10 cellular contexts compared by ENCODE assay signal in the genomic region with DNA sequence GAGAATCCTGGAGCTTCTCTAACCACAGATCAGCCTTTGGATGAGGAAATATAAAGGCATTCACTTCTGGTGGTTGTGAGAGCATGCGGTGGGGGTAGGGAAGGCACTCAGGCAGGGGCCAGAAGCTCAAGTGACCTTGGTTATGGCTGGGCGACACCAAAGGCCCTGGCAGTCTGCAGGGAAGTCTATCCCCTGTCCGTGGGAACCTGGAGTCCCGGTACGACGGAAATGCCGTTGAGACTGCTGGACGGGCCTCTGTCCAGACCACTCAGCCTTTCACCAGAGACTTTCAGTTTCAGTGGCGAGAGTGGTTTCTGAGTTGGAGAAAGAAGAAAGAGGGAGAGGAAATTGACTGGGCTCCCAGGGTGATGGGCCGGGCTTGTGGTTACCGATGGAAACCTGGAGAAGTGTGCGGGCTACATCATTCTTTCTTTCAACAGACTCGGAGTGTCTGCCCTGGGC. TPM values are rescaled to one million over a fixed set of nuclear protein-coding genes. Genes with fewer than 3 reads are reported as not detected.
DNase-seq lines count a peak whose midpoint lies in the region; ATAC-seq, FAIRE-seq and TF ChIP-seq lines count a peak whose summit lies in the region.
"Had no signal": no experiment of that assay in that cellular context is flagged by ENCODE, and none has a peak within 500 bp of the region (broad histone marks: within the 10 kb centered on the region; RNA-seq: fewer than 3 reads in every experiment).

No MANE protein-coding gene starts in this region.

- no peak for FAIRE-seq in HepG2 (lab: Jason Lieb, UNC)

- H3K4me3 Mint-ChIP-seq in activated T-helper 17 cell treated with anti-CD3 and anti-CD28 coated beads, Interleukin-2, amount 50 U/mL, for 72 hours: no peak overlapping the region
- H3K4me3 Mint-ChIP-seq: HFFc6 had no signal

- H3K27me3 ChIP-seq in AG04450 (ENCODE audit: control insufficient read depth, insufficient read depth, low read length): no peaks in the 10 kb centered on the region
- H3K27me3 ChIP-seq in HepG2 (ENCODE audit: control insufficient read depth in 1 of 2, insufficient read depth in 2 of 2, low read length in 2 of 2): peaks cover 2 to 22% of the 10 kb centered on the region in 2 experiments; a peak in 3 of 5 replicates
- H3K27me3 ChIP-seq in Karpas-422 (ENCODE audit: low read length): no peaks in the 10 kb centered on the region

- peak; percentile 21 for ATAC-seq in activated T-helper 17 cell treated with anti-CD3 and anti-CD28 coated beads, Interleukin-2, amount 50 U/mL, for 72 hours (replicated peaks)
- ATAC-seq in HepG2: peak; percentile 11
- ATAC-seq in HG03460 (IDR thresholded peaks at IDR 0.05; ENCODE audit: unreplicated experiment): no peak

- no TSS peak for BruUV-seq in HepG2 (replicated peaks; lab: Mats Ljungman, UMichigan)

- peaks cover 45% of the 10 kb centered on the region for H3K4me1 ChIP-seq in HepG2 (ENCODE audit: insufficient read depth, low read length)
- no peaks in the 10 kb centered on the region for H3K4me1 ChIP-seq in Karpas-422 (ENCODE audit: low read length)

- peaks cover 12% of the 10 kb centered on the region for H3K27me3 Mint-ChIP-seq in activated T-helper 17 cell treated with anti-CD3 and anti-CD28 coated beads, Interleukin-2, amount 50 U/mL, for 72 hours

- POLR2A ChIA-PET in AG04450 (lab: Yijun Ruan, JAX): no interaction called here
- POLR2A ChIA-PET in HepG2 (lab: Yijun Ruan, JAX): interaction anchor here (2.3 kb wide), 1 partner anchor 21 kb away, joined by 9 read pairs; a partner anchor contains a TSS

- 2% methylated on average over 11 of the region's 13 CpGs for WGBS in HepG2 (ENCODE audit: low lambda C conversion rate)

- H3K9ac ChIP-seq in HepG2 (ENCODE audit: insufficient read depth, low read depth, low read length): no peak overlapping the region
- H3K9ac ChIP-seq in Karpas-422 (ENCODE audit: low read length): no peak overlapping the region

- no peak overlapping the region for H3K4me3 ChIP-seq in AG04450 (ENCODE audit: low read depth, low read length)
- peak overlapping the region in 2 of 3 experiments; percentile 15 to 52; a peak in 2 of 6 replicates for H3K4me3 ChIP-seq in HepG2 (replicated peaks in 1 of 3; ENCODE audit: insufficient read depth in 1 of 3, low read depth in 2 of 3, low read length in 3 of 3)
- H3K4me3 ChIP-seq in Karpas-422 (ENCODE audit: low read length): no peak overlapping the region

- no peaks in the 10 kb centered on the region for H3K9me2 ChIP-seq in Karpas-422 (replicated peaks; ENCODE audit: insufficient read depth, low read length)

- H3K79me2 ChIP-seq in HepG2 (ENCODE audit: insufficient read depth, low read length): no peaks in the 10 kb centered on the region
- H3K79me2 ChIP-seq in Karpas-422 (ENCODE audit: low read length): no peaks in the 10 kb centered on the region

- H3K27ac Mint-ChIP-seq in activated T-helper 17 cell treated with anti-CD3 and anti-CD28 coated beads, Interleukin-2, amount 50 U/mL, for 72 hours: no peak overlapping the region
- H3K27ac Mint-ChIP-seq: HFFc6 had no signal

- H3K27ac ChIP-seq in AG04450 (ENCODE audit: low read depth, low read length) (peak overlapping the region; percentile 57), HepG2 (ENCODE audit: extremely low read length, insufficient read depth, low read length) (no peak overlapping the region), Karpas-422 (ENCODE audit: low read length) (no peak overlapping the region)

- no peak overlapping the region for H2AFZ ChIP-seq in HepG2 (ENCODE audit: low read length)
- H2AFZ ChIP-seq in Karpas-422 (ENCODE audit: low read length): no peak overlapping the region

- in situ Hi-C loops in HepG2 (cut with HindIII; ENCODE audit: extremely low pct_ligation_motif_present, low pct_unique_long_range_greater_than_20kb): no loop called here

- CTCF ChIA-PET in AG04450 (lab: Charles Lee): interaction anchor here (1.1 to 1.3 kb wide), 2 partner anchors 12 to 15 kb away, joined by 4 to 6 read pairs; no protein-coding TSS in a partner anchor
- CTCF ChIA-PET in HepG2 (lab: Yijun Ruan, JAX; ENCODE audit: low intra/inter-chr PET ratio, low total read pairs): no interaction called here

- no peak for TF ChIP-seq POLR2A in HepG2 (IDR thresholded peaks at IDR 0.05; ENCODE audit: insufficient read depth in 1 of 2, low read depth in 2 of 2, low read length in 2 of 2)

- TF ChIP-seq EP300 in HepG2 (IDR thresholded peaks at IDR 0.05; ENCODE audit: low read depth in 2 of 2, low read length in 2 of 2) (no peak), HepG2 (CRISPR knock-in tag; IDR thresholded peaks at IDR 0.05; ENCODE audit: borderline replicate concordance) (no peak)

- intact Hi-C loops in HepG2 (cut with micrococcal nuclease; ENCODE audit: unreplicated experiment): no loop called here

- H3K9me3 ChIP-seq in AG04450 (ENCODE audit: control insufficient read depth, insufficient read depth, low read length) (no peaks in the 10 kb centered on the region), HepG2 (ENCODE audit: low read length) (no peaks in the 10 kb centered on the region), Karpas-422 (ENCODE audit: low read length) (no peaks in the 10 kb centered on the region)

- TF ChIP-seq RAD21 in HepG2 (CRISPR knock-in tag; IDR thresholded peaks at IDR 0.05): no peak

- DNase-seq in AG04450 (ENCODE audit: low read depth, low spot score) (no peak), H4 (ENCODE audit: low spot score) (peak; percentile 94), HepG2 (ENCODE audit: low spot score) (peak; percentile 25), Karpas-422 (no peak), NK-92 (lab: John Stamatoyannopoulos, UW; ENCODE audit: unreplicated experiment) (no peak), GM03348 (ENCODE audit: low spot score) (no peak)
- DNase-seq: HFFc6, NCI-H1417 treated with DMSO at 0.1 percent for 48 hours had no signal

- H4K20me1 ChIP-seq in HepG2 (ENCODE audit: insufficient read depth, low read length) (no peaks in the 10 kb centered on the region), Karpas-422 (ENCODE audit: insufficient read depth, low read depth, low read length) (no peaks in the 10 kb centered on the region)

- H3K4me2 ChIP-seq in HepG2 (ENCODE audit: low read depth, low read length) (peak overlapping the region; percentile 67), Karpas-422 (ENCODE audit: low read depth, low read length, poor library complexity, severe bottlenecking) (no peak overlapping the region)

- TF ChIP-seq CTCF in AG04450 (IDR thresholded peaks at IDR 0.05; ENCODE audit: low read depth, low read length) (no peak), HepG2 (CRISPR knock-in tag; IDR thresholded peaks at IDR 0.05) (no peak)

- H3K36me3 ChIP-seq in HepG2 (replicated peaks in 1 of 2; ENCODE audit: control insufficient read depth in 1 of 2, insufficient read depth in 2 of 2, low read length in 2 of 2) (no peaks in the 10 kb centered on the region), Karpas-422 (ENCODE audit: insufficient read depth, low read length) (no peaks in the 10 kb centered on the region)

- H3K4me1 Mint-ChIP-seq in activated T-helper 17 cell treated with anti-CD3 and anti-CD28 coated beads, Interleukin-2, amount 50 U/mL, for 72 hours: no peaks in the 10 kb centered on the region

- no peaks in the 10 kb centered on the region for H3K9me3 Mint-ChIP-seq in activated T-helper 17 cell treated with anti-CD3 and anti-CD28 coated beads, Interleukin-2, amount 50 U/mL, for 72 hours
- H3K9me3 Mint-ChIP-seq: HFFc6 had no signal

- no peaks in the 10 kb centered on the region for H3K36me3 Mint-ChIP-seq in activated T-helper 17 cell treated with anti-CD3 and anti-CD28 coated beads, Interleukin-2, amount 50 U/mL, for 72 hours (ENCODE audit: low read depth)

RNA-seq across cellular contexts. Expression of a gene that starts 20.9 kb away (rescaled TPM):
- 28.2 and 45.6 TPM in 2 replicates for polyA plus RNA-seq in AG04450 (2011; rRNA removed)
- polyA minus RNA-seq in AG04450 (2011; rRNA and poly(A)+ RNA removed): 2.5 and 8.5 TPM in 2 replicates
- 24.1 and 32.3 TPM in 2 replicates for total RNA-seq in H4 (2014; rRNA removed; shearing (Covaris generic))
- 10 to 100 TPM; 20.3 to 28.5 TPM for total RNA-seq in activated T-helper 17 cell treated with anti-CD3 and anti-CD28 coated beads, Interleukin-2, amount 50 U/mL, for 72 hours
- total RNA-seq in HepG2 (2016; rRNA removed; fragmentation: Illumina TruSeq; extraction: Trizol): 43.4 and 53.0 TPM in 2 replicates
- total RNA-seq in HepG2 (2016; cell fraction: cytosol; rRNA removed; fragmentation: Illumina TruSeq; extraction: Trizol; ENCODE audit: low read depth): 17.5 and 18.2 TPM in 2 replicates
- total RNA-seq in HepG2 (2016; cell fraction: insoluble cytoplasmic fraction; rRNA removed; fragmentation: Illumina TruSeq; extraction: Trizol): 42.9 and 57.5 TPM in 2 replicates
- 23.3 and 26.7 TPM in 2 replicates for total RNA-seq in HepG2 (2016; cell fraction: membrane; rRNA removed; fragmentation: Illumina TruSeq; extraction: Trizol)
- total RNA-seq in HepG2 (2016; cell fraction: nucleus; rRNA removed; fragmentation: Illumina TruSeq; extraction: Trizol): 21.1 and 23.4 TPM in 2 replicates
- 24.8 and 32.1 TPM in 2 replicates for polyA plus RNA-seq in HepG2 (2011; rRNA removed)
- polyA plus RNA-seq in HepG2 (2011; cell fraction: cytosol; rRNA removed): 24.5 and 27.0 TPM in 2 replicates
- polyA plus RNA-seq in HepG2 (2011; cell fraction: nucleus; rRNA removed): 11.3 and 11.4 TPM in 2 replicates
- 18.4 and 18.8 TPM in 2 replicates for polyA plus RNA-seq in HepG2 (2012)
- 16.6 and 20.0 TPM in 2 replicates for polyA plus RNA-seq in HepG2 (2016; cell fraction: cytosol; fragmentation: Illumina TruSeq; extraction: Trizol; ENCODE audit: low read depth)
- 55.8 and 67.9 TPM in 2 replicates for polyA plus RNA-seq in HepG2 (2016; cell fraction: insoluble cytoplasmic fraction; fragmentation: Illumina TruSeq; extraction: Trizol; ENCODE audit: low read depth)
- polyA plus RNA-seq in HepG2 (2016; cell fraction: membrane; fragmentation: Illumina TruSeq; extraction: Trizol; ENCODE audit: low read depth): 20.6 and 24.2 TPM in 2 replicates
- 34.4 and 35.5 TPM in 2 replicates for polyA plus RNA-seq in HepG2 (2016; cell fraction: nucleus; fragmentation: Illumina TruSeq; extraction: Trizol; ENCODE audit: insufficient read depth, low read depth)
- 3.1 and 4.4 TPM in 2 replicates for polyA minus RNA-seq in HepG2 (2011; rRNA and poly(A)+ RNA removed; ENCODE audit: low replicate concordance)
- polyA minus RNA-seq in HepG2 (2011; cell fraction: cytosol; rRNA and poly(A)+ RNA removed): 5.8 and 7.5 TPM in 2 replicates
- 6.5 and 6.6 TPM in 2 replicates for polyA minus RNA-seq in HepG2 (2011; cell fraction: nucleus; rRNA and poly(A)+ RNA removed)
- 25.7 and 40.0 TPM in 2 replicates for total RNA-seq in Karpas-422 (2014; rRNA removed; shearing (Covaris generic); ENCODE audit: low replicate concordance)

RNA-seq across cellular contexts. Expression of a gene that starts 21.4 kb away (rescaled TPM):
- polyA plus RNA-seq in AG04450 (2011; rRNA removed) (197 and 248 TPM in 2 replicates), HepG2 (2011; rRNA removed) (132 and 136 TPM in 2 replicates)
- polyA minus RNA-seq in AG04450 (2011; rRNA and poly(A)+ RNA removed): 82.8 and 110 TPM in 2 replicates
- total RNA-seq in H4 (2014; rRNA removed; shearing (Covaris generic)): 385 and 592 TPM in 2 replicates
- total RNA-seq in activated T-helper 17 cell treated with anti-CD3 and anti-CD28 coated beads, Interleukin-2, amount 50 U/mL, for 72 hours: 10 to 100 TPM; 34.1 to 37.2 TPM
- 108 and 164 TPM in 2 replicates for total RNA-seq in HepG2 (2016; rRNA removed; fragmentation: Illumina TruSeq; extraction: Trizol)
- 97.6 and 98.1 TPM in 2 replicates for total RNA-seq in HepG2 (2016; cell fraction: cytosol; rRNA removed; fragmentation: Illumina TruSeq; extraction: Trizol; ENCODE audit: low read depth)
- total RNA-seq in HepG2 (2016; cell fraction: insoluble cytoplasmic fraction; rRNA removed; fragmentation: Illumina TruSeq; extraction: Trizol): 110 and 171 TPM in 2 replicates
- total RNA-seq in HepG2 (2016; cell fraction: membrane; rRNA removed; fragmentation: Illumina TruSeq; extraction: Trizol): 151 and 156 TPM in 2 replicates
- total RNA-seq in HepG2 (2016; cell fraction: nucleus; rRNA removed; fragmentation: Illumina TruSeq; extraction: Trizol): 133 and 142 TPM in 2 replicates
- polyA plus RNA-seq in HepG2 (2011; cell fraction: cytosol; rRNA removed): 168 and 213 TPM in 2 replicates
- polyA plus RNA-seq in HepG2 (2011; cell fraction: nucleus; rRNA removed): 111 and 132 TPM in 2 replicates
- 184 and 188 TPM in 2 replicates for polyA plus RNA-seq in HepG2 (2012)
- polyA plus RNA-seq in HepG2 (2016; cell fraction: cytosol; fragmentation: Illumina TruSeq; extraction: Trizol; ENCODE audit: low read depth): 123 and 125 TPM in 2 replicates
- polyA plus RNA-seq in HepG2 (2016; cell fraction: insoluble cytoplasmic fraction; fragmentation: Illumina TruSeq; extraction: Trizol; ENCODE audit: low read depth): 137 and 155 TPM in 2 replicates
- 181 and 189 TPM in 2 replicates for polyA plus RNA-seq in HepG2 (2016; cell fraction: membrane; fragmentation: Illumina TruSeq; extraction: Trizol; ENCODE audit: low read depth)
- polyA plus RNA-seq in HepG2 (2016; cell fraction: nucleus; fragmentation: Illumina TruSeq; extraction: Trizol; ENCODE audit: insufficient read depth, low read depth): 223 and 240 TPM in 2 replicates
- polyA minus RNA-seq in HepG2 (2011; rRNA and poly(A)+ RNA removed; ENCODE audit: low replicate concordance): 84.2 and 184 TPM in 2 replicates
- 82.0 and 93.2 TPM in 2 replicates for polyA minus RNA-seq in HepG2 (2011; cell fraction: cytosol; rRNA and poly(A)+ RNA removed)
- 30.8 and 32.4 TPM in 2 replicates for polyA minus RNA-seq in HepG2 (2011; cell fraction: nucleus; rRNA and poly(A)+ RNA removed)
- total RNA-seq in Karpas-422 (2014; rRNA removed; shearing (Covaris generic); ENCODE audit: low replicate concordance): 113 and 120 TPM in 2 replicates

Comparison
In these comparisons a context has a peak if more than half of its experiments do, and no peak if none do; other contexts are left out.
1. DNase-seq: peak in H4 (single experiment) and HepG2 (single experiment); none in AG04450 (single experiment), Karpas-422 (single experiment), NK-92 (single experiment) and GM03348 (single experiment).
2. H3K4me3 ChIP-seq: peak in HepG2 (2 of 3); none in AG04450 (single experiment) and Karpas-422 (single experiment).